13 cellular contexts compared by ENCODE assay signal in genomic region chr15:58146734-58147133, GRCh38. TPM values are rescaled to one million over a fixed set of nuclear protein-coding genes. Genes with fewer than 3 reads are reported as not detected.
DNase-seq lines count a peak whose midpoint lies in the region; ATAC-seq, FAIRE-seq and TF ChIP-seq lines count a peak whose summit lies in the region.
"Had no signal": no experiment of that assay in that cellular context is flagged by ENCODE, and none has a peak within 500 bp of the region (broad histone marks: within the 10 kb centered on the region; RNA-seq: fewer than 3 reads in every experiment).

No MANE protein-coding gene starts in this region.

- H3K36me3 ChIP-seq in OCI-LY3 (replicated peaks; ENCODE audit: low read depth, low read length) = no peaks in the 10 kb centered on the region
- H3K36me3 ChIP-seq: pancreas had no signal

- DNase-seq in H54 (ENCODE audit: insufficient read length, low spot score) (peak; percentile 5), fibroblast of villous mesenchyme (ENCODE audit: low read depth) (peak; percentile 49), pons (ENCODE audit: low spot score) (peak; percentile 30), hippocampal formation (lab: John Stamatoyannopoulos, UW) (no peak), midbrain (lab: John Stamatoyannopoulos, UW) (no peak)
- DNase-seq: activated T-cell treated with anti-CD3 and anti-CD28 coated beads, Interleukin-2, amount 50 U/mL, for 72 hours; EL; NCI-H2171 treated with DMSO at 0.1 percent for 48 hours; T-helper 9 cell had no signal

- FAIRE-seq in H54 (lab: Jason Lieb, UNC) = no peak
- FAIRE-seq: colon, pancreas had no signal

- H3K4me2 ChIP-seq in OCI-LY3 (ENCODE audit: low read length) = peak overlapping the region; percentile 79

- H3K9me3 ChIP-seq in OCI-LY3 (ENCODE audit: insufficient read depth, low read length) = no peaks in the 10 kb centered on the region
- H3K9me3 ChIP-seq: pancreas had no signal

- TF ChIP-seq CTCF in OCI-LY3 (IDR thresholded peaks at IDR 0.05; ENCODE audit: low read depth, low read length) = no peak
- no peak for TF ChIP-seq CTCF in fibroblast of villous mesenchyme (IDR thresholded peaks at IDR 0.05; ENCODE audit: insufficient read depth, low read depth, low read length)

- 0 out of 2 replicates have a peak overlapping the region, but pooled peaks have one; percentile 24 for H3K9ac ChIP-seq in OCI-LY3 (ENCODE audit: low read length)

- H3K27me3 ChIP-seq in OCI-LY3 (ENCODE audit: low read depth, low read length) = no peaks in the 10 kb centered on the region
- H3K27me3 ChIP-seq: pancreas had no signal

- peaks cover 19% of the 10 kb centered on the region for H3K4me1 ChIP-seq in OCI-LY3 (ENCODE audit: low read length)
- H3K4me1 ChIP-seq: pancreas had no signal

- H2AFZ ChIP-seq in OCI-LY3 (ENCODE audit: low read depth, low read length) = peak overlapping the region; percentile 49; the same call in 1 of the 2 replicates

- H3K4me3 ChIP-seq in OCI-LY3 (ENCODE audit: low read length) (peak overlapping the region; percentile 55), fibroblast of villous mesenchyme (ENCODE audit: low read depth, low read length) (no peak overlapping the region)
- H3K4me3 ChIP-seq: pancreas had no signal

- H4K20me1 ChIP-seq in OCI-LY3 (ENCODE audit: insufficient read depth, low read length) = no peaks in the 10 kb centered on the region

- H3K27ac ChIP-seq in OCI-LY3 (ENCODE audit: low read length) = peak overlapping the region; percentile 2; the same call in 1 of the 2 replicates

- no peak for ATAC-seq in GM19452 (IDR thresholded peaks at IDR 0.05; ENCODE audit: unreplicated experiment)
- ATAC-seq: activated T-cell treated with anti-CD3 and anti-CD28 coated beads, Interleukin-2, amount 50 U/mL, for 72 hours had no signal

- no peaks in the 10 kb centered on the region for H3K79me2 ChIP-seq in OCI-LY3 (ENCODE audit: low read length)

- no peak for TF ChIP-seq POLR2A in H54 (IDR thresholded peaks at IDR 0.05; ENCODE audit: low read depth, low read length)

RNA-seq across cellular contexts. Expression of gene AQP9, which starts 8.6 kb away (rescaled TPM):
- not detected in 2 replicates for total RNA-seq in fibroblast of villous mesenchyme

Comparison
In these comparisons a context has a peak if more than half of its experiments do, and no peak if none do; other contexts are left out.
1. DNase-seq: peak in H54 (single experiment), fibroblast of villous mesenchyme (single experiment) and pons (single experiment); none in hippocampal formation (0 of 2) and midbrain (single experiment).